In the genomic region with DNA sequence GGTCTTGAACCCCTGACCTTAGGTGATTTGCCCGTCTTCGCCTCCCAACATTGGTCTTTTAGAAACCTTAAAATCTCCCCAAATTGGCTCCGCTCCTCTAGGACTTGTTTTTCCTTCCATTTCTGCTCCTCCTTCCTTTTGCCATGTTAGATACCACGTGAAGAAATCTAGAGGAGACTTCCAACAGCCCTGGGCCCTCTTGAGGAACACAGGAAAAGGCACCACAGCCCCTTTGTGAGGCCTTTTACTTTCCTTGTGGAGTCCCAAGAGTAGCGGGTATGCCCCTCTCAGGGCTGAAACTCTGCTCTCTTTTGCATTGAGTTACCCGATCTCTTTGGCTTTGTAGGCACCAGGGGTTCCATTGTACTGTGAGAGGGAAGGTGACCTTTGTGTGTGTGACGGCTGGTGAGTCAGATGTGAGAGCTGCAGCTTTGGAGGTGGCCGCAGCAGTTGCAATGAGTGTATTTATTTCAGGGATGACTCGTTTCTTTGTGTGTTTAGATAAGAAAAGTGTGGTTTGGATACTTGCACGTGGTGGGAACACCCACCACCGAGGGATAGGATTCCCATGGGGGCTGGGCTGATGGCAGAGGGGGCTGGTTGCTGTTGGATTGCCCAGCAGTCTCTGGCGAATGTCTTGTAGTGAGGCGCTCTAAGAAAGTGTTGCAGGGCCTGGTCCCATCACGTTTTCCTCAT, we compare ENCODE assay signal across 10 cellular contexts.
DNase-seq lines count a peak whose midpoint lies in the region; ATAC-seq and TF ChIP-seq lines count a peak whose summit lies in the region.
"Had no signal": no experiment of that assay in that cellular context is flagged by ENCODE, and none has a peak within 500 bp of the region (broad histone marks: within the 10 kb centered on the region; RNA-seq: fewer than 3 reads in every experiment).

No MANE protein-coding gene starts in this region.

- no peak overlapping the region for H3K4me3 Mint-ChIP-seq in activated naive CD4-positive, alpha-beta T cell treated with anti-CD3 and anti-CD28 coated beads for 36 hours
- H3K4me3 Mint-ChIP-seq in stimulated activated naive CD8-positive, alpha-beta T cell treated with anti-CD3 and anti-CD28 coated beads, Interleukin-15, amount 100 ng/mL, for 72 hours: no peak overlapping the region

- no peak for TF ChIP-seq CTCF in fibroblast of villous mesenchyme (IDR thresholded peaks at IDR 0.05; ENCODE audit: insufficient read depth, low read depth, low read length)

- DNase-seq in activated naive CD4-positive, alpha-beta T cell treated with anti-CD3 and anti-CD28 coated beads for 36 hours: peak; percentile 21
- no peak for DNase-seq in activated naive CD4-positive, alpha-beta T cell treated with Interleukin-2 at 50 U/mL for 16 hours
- DNase-seq in RPMI7951 (ENCODE audit: low read depth): peak; percentile 73
- peak; percentile 79 for DNase-seq in fibroblast of villous mesenchyme (ENCODE audit: low read depth)
- DNase-seq in stimulated activated naive CD8-positive, alpha-beta T cell treated with anti-CD3 and anti-CD28 coated beads, Interleukin-15, amount 100 ng/mL, for 72 hours: peak in 1 of 2 donors; percentile 20
- no peak for DNase-seq in nucleus accumbens (lab: John Stamatoyannopoulos, UW)
- DNase-seq: activated effector memory CD4-positive, alpha-beta T cell treated with anti-CD3 and anti-CD28 coated beads, Interleukin-2, amount 50 U/mL, for 16 hours; NCI-H2171 treated with DMSO at 0.1 percent for 48 hours had no signal

- no peak overlapping the region for H3K27ac Mint-ChIP-seq in activated naive CD4-positive, alpha-beta T cell treated with anti-CD3 and anti-CD28 coated beads for 36 hours
- no peak overlapping the region for H3K27ac Mint-ChIP-seq in stimulated activated naive CD8-positive, alpha-beta T cell treated with anti-CD3 and anti-CD28 coated beads, Interleukin-15, amount 100 ng/mL, for 72 hours

- ATAC-seq in stimulated activated naive CD8-positive, alpha-beta T cell treated with anti-CD3 and anti-CD28 coated beads, Interleukin-15, amount 100 ng/mL, for 72 hours: peak; percentile 81
- ATAC-seq in HG03342 (IDR thresholded peaks at IDR 0.05; ENCODE audit: unreplicated experiment) (no peak), esophagus mucosa (no peak)

- H3K4me3 ChIP-seq in fibroblast of villous mesenchyme (ENCODE audit: low read depth, low read length): no peak overlapping the region

- intact Hi-C loops in activated naive CD4-positive, alpha-beta T cell treated with anti-CD3 and anti-CD28 coated beads for 36 hours (cut with micrococcal nuclease): loop anchor here (2.0 to 10.0 kb wide), 2 partner anchors 198 to 216 kb away; no protein-coding TSS in a partner anchor

- peaks cover 8% of the 10 kb centered on the region for H3K27me3 Mint-ChIP-seq in activated naive CD4-positive, alpha-beta T cell treated with anti-CD3 and anti-CD28 coated beads for 36 hours (ENCODE audit: low read depth)
- H3K27me3 Mint-ChIP-seq in stimulated activated naive CD8-positive, alpha-beta T cell treated with anti-CD3 and anti-CD28 coated beads, Interleukin-15, amount 100 ng/mL, for 72 hours: peaks cover 10% of the 10 kb centered on the region

- CTCF ChIA-PET in activated naive CD4-positive, alpha-beta T cell treated with anti-CD3 and anti-CD28 coated beads for 36 hours (lab: Charles Lee): interaction anchor here (0.7 kb wide), 1 partner anchor 60 kb away, joined by 3 read pairs; no protein-coding TSS in a partner anchor

- no peaks in the 10 kb centered on the region for H3K9me3 Mint-ChIP-seq in activated naive CD4-positive, alpha-beta T cell treated with anti-CD3 and anti-CD28 coated beads for 36 hours
- no peaks in the 10 kb centered on the region for H3K9me3 Mint-ChIP-seq in stimulated activated naive CD8-positive, alpha-beta T cell treated with anti-CD3 and anti-CD28 coated beads, Interleukin-15, amount 100 ng/mL, for 72 hours

- no peaks in the 10 kb centered on the region for H3K36me3 Mint-ChIP-seq in activated naive CD4-positive, alpha-beta T cell treated with anti-CD3 and anti-CD28 coated beads for 36 hours (ENCODE audit: low read depth)

- H3K4me1 Mint-ChIP-seq in activated naive CD4-positive, alpha-beta T cell treated with anti-CD3 and anti-CD28 coated beads for 36 hours (ENCODE audit: low read depth): no peaks in the 10 kb centered on the region
- peaks cover 8% of the 10 kb centered on the region for H3K4me1 Mint-ChIP-seq in stimulated activated naive CD8-positive, alpha-beta T cell treated with anti-CD3 and anti-CD28 coated beads, Interleukin-15, amount 100 ng/mL, for 72 hours

Comparison
In these comparisons a context has a peak if more than half of its experiments do, and no peak if none do; other contexts are left out.
1. DNase-seq: peak in activated naive CD4-positive, alpha-beta T cell treated with anti-CD3 and anti-CD28 coated beads for 36 hours (single experiment), RPMI7951 (single experiment) and fibroblast of villous mesenchyme (single experiment); none in activated naive CD4-positive, alpha-beta T cell treated with Interleukin-2 at 50 U/mL for 16 hours (single experiment) and nucleus accumbens (0 of 56).